In the genomic region with DNA sequence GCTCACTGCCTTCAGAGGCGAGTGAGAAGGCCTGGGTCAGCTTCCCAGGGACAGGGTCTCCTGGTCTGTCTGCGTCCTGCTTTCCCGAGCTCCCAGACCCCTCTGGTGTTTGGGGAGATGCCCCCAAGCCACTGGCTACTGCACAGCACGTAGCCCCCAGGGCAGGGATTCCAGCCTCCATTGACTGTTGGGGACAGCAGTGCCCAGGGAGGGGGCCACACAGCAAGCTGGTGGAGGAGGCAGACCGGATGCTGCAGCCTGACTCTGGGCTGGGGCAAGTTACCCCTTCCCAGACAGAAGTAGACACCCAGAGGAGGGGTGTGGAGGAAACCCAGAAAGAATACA, we compare ENCODE assay signal across 1 cellular context.
TF ChIP-seq lines count a peak whose summit lies in the region.

No MANE protein-coding gene starts in this region.

TF ChIP-seq in HepG2, 621 proteins besides CTCF, POLR2A, EP300 and RAD21:
- TF ChIP-seq ZNF572 (CRISPR knock-in tag; IDR thresholded peaks at IDR 0.05) (0 out of 2 replicates have a peak, but pooled peaks have one; percentile 5), KLF16 (CRISPR knock-in tag; IDR thresholded peaks at IDR 0.05) (no peak), ZNF670 (CRISPR knock-in tag; IDR thresholded peaks at IDR 0.05; ENCODE audit: borderline replicate concordance) (no peak), CBX5 (CRISPR knock-in tag; IDR thresholded peaks at IDR 0.05; ENCODE audit: borderline replicate concordance) (no peak), ZFAT (CRISPR knock-in tag; conservative IDR thresholded peaks at IDR 0.05) (no peak), SMAD1 (CRISPR knock-in tag; IDR thresholded peaks at IDR 0.05; ENCODE audit: borderline replicate concordance, low read depth) (no peak), TEAD2 (CRISPR knock-in tag; IDR thresholded peaks at IDR 0.05) (no peak), GATA4 (IDR thresholded peaks at IDR 0.05; ENCODE audit: borderline replicate concordance, low read depth) (no peak), DPF2 (CRISPR knock-in tag; IDR thresholded peaks at IDR 0.05; ENCODE audit: borderline replicate concordance, low read depth) (peak; percentile 33; the same call in 1 of the 2 replicates), ZSCAN21 (CRISPR knock-in tag; IDR thresholded peaks at IDR 0.05; ENCODE audit: borderline replicate concordance) (peak; percentile 34; the same call in 1 of the 2 replicates), NKX3-1 (CRISPR knock-in tag; IDR thresholded peaks at IDR 0.05) (no peak), RFXAP (CRISPR knock-in tag; IDR thresholded peaks at IDR 0.05; ENCODE audit: borderline replicate concordance) (no peak), ZNF251 (CRISPR knock-in tag; IDR thresholded peaks at IDR 0.05) (0 out of 2 replicates have a peak, but pooled peaks have one; percentile 14), SRY (CRISPR knock-in tag; IDR thresholded peaks at IDR 0.05) (peak; percentile 2; the same call in 1 of the 2 replicates), NFKB2 (CRISPR knock-in tag; IDR thresholded peaks at IDR 0.05; ENCODE audit: borderline replicate concordance) (no peak), SRSF4 (IDR thresholded peaks at IDR 0.05; ENCODE audit: low read depth, low read length, poor library complexity, severe bottlenecking) (no peak), IKZF4 (CRISPR knock-in tag; IDR thresholded peaks at IDR 0.05; ENCODE audit: borderline replicate concordance, low read depth, not compliant biosample characterization) (peak; percentile 23), ZNF20 (CRISPR knock-in tag; IDR thresholded peaks at IDR 0.05) (no peak), TAF15 (IDR thresholded peaks at IDR 0.05; ENCODE audit: low read depth, low read length, poor library complexity, severe bottlenecking) (no peak), HCFC1 (IDR thresholded peaks at IDR 0.05; ENCODE audit: low read depth, low read length) (no peak), SIN3A (IDR thresholded peaks at IDR 0.05; ENCODE audit: borderline replicate concordance, low read depth, low read length) (no peak), YEATS4 (CRISPR knock-in tag; IDR thresholded peaks at IDR 0.05; ENCODE audit: borderline replicate concordance) (peak; percentile 6; the same call in 1 of the 2 replicates), ZNF891 (CRISPR knock-in tag; IDR thresholded peaks at IDR 0.05) (0 out of 2 replicates have a peak, but pooled peaks have one; percentile 4)
- TF ChIP-seq, protein P1, sequence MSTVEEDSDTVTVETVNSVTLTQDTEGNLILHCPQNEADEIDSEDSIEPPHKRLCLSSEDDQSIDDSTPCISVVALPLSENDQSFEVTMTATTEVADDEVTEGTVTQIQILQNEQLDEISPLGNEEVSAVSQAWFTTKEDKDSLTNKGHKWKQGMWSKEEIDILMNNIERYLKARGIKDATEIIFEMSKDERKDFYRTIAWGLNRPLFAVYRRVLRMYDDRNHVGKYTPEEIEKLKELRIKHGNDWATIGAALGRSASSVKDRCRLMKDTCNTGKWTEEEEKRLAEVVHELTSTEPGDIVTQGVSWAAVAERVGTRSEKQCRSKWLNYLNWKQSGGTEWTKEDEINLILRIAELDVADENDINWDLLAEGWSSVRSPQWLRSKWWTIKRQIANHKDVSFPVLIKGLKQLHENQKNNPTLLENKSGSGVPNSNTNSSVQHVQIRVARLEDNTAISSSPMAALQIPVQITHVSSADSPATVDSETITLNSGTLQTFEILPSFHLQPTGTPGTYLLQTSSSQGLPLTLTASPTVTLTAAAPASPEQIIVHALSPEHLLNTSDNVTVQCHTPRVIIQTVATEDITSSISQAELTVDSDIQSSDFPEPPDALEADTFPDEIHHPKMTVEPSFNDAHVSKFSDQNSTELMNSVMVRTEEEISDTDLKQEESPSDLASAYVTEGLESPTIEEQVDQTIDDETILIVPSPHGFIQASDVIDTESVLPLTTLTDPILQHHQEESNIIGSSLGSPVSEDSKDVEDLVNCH (CRISPR knock-in tag; IDR thresholded peaks at IDR 0.05) = 0 out of 2 replicates have a peak, but pooled peaks have one; percentile 5
- TF ChIP-seq, protein P2, sequence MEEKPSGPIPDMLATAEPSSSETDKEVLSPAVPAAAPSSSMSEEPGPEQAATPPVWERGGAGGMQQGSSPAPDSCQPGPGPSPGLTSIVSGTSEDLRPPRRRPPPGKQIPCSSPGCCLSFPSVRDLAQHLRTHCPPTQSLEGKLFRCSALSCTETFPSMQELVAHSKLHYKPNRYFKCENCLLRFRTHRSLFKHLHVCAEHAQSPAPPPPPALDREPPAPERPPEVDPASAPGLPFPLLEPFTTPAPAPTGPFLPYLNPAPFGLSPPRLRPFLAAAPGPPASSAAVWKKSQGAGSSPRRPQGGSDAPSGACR (CRISPR knock-in tag; IDR thresholded peaks at IDR 0.05) = no peak
- TF ChIP-seq, protein P3, sequence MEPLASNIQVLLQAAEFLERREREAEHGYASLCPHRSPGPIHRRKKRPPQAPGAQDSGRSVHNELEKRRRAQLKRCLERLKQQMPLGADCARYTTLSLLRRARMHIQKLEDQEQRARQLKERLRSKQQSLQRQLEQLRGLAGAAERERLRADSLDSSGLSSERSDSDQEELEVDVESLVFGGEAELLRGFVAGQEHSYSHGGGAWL (CRISPR knock-in tag; IDR thresholded peaks at IDR 0.05) = 0 out of 2 replicates have a peak, but pooled peaks have one; percentile 1
- TF ChIP-seq, protein P4, sequence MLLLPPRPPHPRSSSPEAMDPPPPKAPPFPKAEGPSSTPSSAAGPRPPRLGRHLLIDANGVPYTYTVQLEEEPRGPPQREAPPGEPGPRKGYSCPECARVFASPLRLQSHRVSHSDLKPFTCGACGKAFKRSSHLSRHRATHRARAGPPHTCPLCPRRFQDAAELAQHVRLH (CRISPR knock-in tag; IDR thresholded peaks at IDR 0.05; ENCODE audit: borderline replicate concordance, low read depth) = no peak
- TF ChIP-seq, protein P5, sequence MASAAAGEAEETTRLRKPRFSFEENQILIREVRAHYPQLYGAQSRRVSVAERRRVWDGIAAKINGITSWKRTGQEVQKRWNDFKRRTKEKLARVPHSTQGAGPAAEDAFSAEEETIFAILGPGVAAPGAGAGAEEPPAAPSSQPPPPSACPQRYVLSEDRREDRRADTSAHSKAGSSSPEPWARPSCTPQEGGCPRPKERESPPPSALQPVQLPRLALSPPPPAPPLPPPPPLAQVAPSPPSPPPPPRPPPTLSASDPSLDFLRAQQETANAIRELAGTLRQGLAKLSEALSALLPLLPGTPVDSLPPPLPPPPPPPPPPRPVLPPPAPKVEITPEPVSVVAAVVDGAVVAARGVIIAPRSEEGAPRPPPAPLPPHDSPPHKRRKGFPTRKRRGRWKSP (CRISPR knock-in tag; IDR thresholded peaks at IDR 0.05) = 0 out of 2 replicates have a peak, but pooled peaks have one; percentile 58
- TF ChIP-seq, protein P6, sequence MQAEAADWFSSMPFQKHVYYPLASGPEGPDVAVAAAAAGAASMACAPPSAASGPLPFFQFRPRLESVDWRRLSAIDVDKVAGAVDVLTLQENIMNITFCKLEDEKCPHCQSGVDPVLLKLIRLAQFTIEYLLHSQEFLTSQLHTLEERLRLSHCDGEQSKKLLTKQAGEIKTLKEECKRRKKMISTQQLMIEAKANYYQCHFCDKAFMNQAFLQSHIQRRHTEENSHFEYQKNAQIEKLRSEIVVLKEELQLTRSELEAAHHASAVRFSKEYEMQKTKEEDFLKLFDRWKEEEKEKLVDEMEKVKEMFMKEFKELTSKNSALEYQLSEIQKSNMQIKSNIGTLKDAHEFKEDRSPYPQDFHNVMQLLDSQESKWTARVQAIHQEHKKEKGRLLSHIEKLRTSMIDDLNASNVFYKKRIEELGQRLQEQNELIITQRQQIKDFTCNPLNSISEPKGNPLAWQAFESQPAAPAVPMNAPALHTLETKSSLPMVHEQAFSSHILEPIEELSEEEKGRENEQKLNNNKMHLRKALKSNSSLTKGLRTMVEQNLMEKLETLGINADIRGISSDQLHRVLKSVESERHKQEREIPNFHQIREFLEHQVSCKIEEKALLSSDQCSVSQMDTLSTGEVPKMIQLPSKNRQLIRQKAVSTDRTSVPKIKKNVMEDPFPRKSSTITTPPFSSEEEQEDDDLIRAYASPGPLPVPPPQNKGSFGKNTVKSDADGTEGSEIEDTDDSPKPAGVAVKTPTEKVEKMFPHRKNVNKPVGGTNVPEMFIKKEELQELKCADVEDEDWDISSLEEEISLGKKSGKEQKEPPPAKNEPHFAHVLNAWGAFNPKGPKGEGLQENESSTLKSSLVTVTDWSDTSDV (CRISPR knock-in tag; IDR thresholded peaks at IDR 0.05) = no peak
